Comparison of ENCODE assay signal across 15 cellular contexts in genomic region chr1:8845104-8846097, GRCh38. TPM values are rescaled to one million over a fixed set of nuclear protein-coding genes. Genes with fewer than 3 reads are reported as not detected.
A peak's percentile ranks its signal among the peaks of the same experiment; 100 is the strongest.
DNase-seq lines count a peak whose midpoint lies in the region; ATAC-seq and TF ChIP-seq lines count a peak whose summit lies in the region.
"Had no signal": no experiment of that assay in that cellular context is flagged by ENCODE, and none has a peak within 500 bp of the region (broad histone marks: within the 10 kb centered on the region; RNA-seq: fewer than 3 reads in every experiment).

No MANE protein-coding gene starts in this region.

- no peaks in the 10 kb centered on the region for H3K9me2 ChIP-seq in GM23338 (ENCODE audit: insufficient read depth)

- peak overlapping the region; percentile 4; the same call in 1 of the 2 replicates for H2AFZ ChIP-seq in GM23338

- H3K36me3 ChIP-seq in GM23338 (ENCODE audit: insufficient read depth) (no peaks in the 10 kb centered on the region), endodermal cell (ENCODE audit: control insufficient read depth, insufficient read depth, low read length) (no peaks in the 10 kb centered on the region), psoas muscle (ENCODE audit: insufficient read depth in 1 of 2, low read depth in 1 of 2) (no peaks in the 10 kb centered on the region), body of pancreas (replicated peaks in 1 of 2; ENCODE audit: insufficient read depth in 1 of 2, low read depth in 2 of 2) (no peaks in the 10 kb centered on the region)

- H4K20me1 ChIP-seq in GM23338 (replicated peaks; ENCODE audit: insufficient read depth): no peaks in the 10 kb centered on the region

- no peaks in the 10 kb centered on the region for H3F3A ChIP-seq in GM23338 (replicated peaks; ENCODE audit: low read depth)

- ATAC-seq in GM23338 (no peak), psoas muscle (no peak), body of pancreas (no peak)
- no peak for ATAC-seq in activated naive CD8-positive, alpha-beta T cell treated with anti-CD3 and anti-CD28 coated beads, Interleukin-2, amount 50 U/mL, for 24 hours
- no peak for ATAC-seq in natural killer cell treated with Interleukin-12 subunit alpha and Interleukin-12 subunit beta and Interleukin-15 and Interleukin-18, amount 100 ng/mL, for 72 hours
- ATAC-seq: PC-3 had no signal

- no peak for TF ChIP-seq POLR2A in body of pancreas (IDR thresholded peaks at IDR 0.05)

- H3K4me3 Mint-ChIP-seq in GM23338 (no peak overlapping the region), endodermal cell (no peak overlapping the region)
- no peak overlapping the region for H3K4me3 Mint-ChIP-seq in activated naive CD8-positive, alpha-beta T cell treated with anti-CD3 and anti-CD28 coated beads, Interleukin-2, amount 50 U/mL, for 24 hours
- H3K4me3 Mint-ChIP-seq in natural killer cell treated with Interleukin-12 subunit alpha and Interleukin-12 subunit beta and Interleukin-15 and Interleukin-18, amount 100 ng/mL, for 72 hours: no peak overlapping the region
- H3K4me3 Mint-ChIP-seq: CD14-positive monocyte had no signal

- H3K36me3 Mint-ChIP-seq in GM23338 (ENCODE audit: low read depth) (peaks cover 3% of the 10 kb centered on the region; the same call in 1 of the 3 replicates), endodermal cell (ENCODE audit: low read depth) (no peaks in the 10 kb centered on the region)
- H3K36me3 Mint-ChIP-seq in activated naive CD8-positive, alpha-beta T cell treated with anti-CD3 and anti-CD28 coated beads, Interleukin-2, amount 50 U/mL, for 24 hours (ENCODE audit: low read depth): no peaks in the 10 kb centered on the region
- H3K36me3 Mint-ChIP-seq in natural killer cell treated with Interleukin-12 subunit alpha and Interleukin-12 subunit beta and Interleukin-15 and Interleukin-18, amount 100 ng/mL, for 72 hours: no peaks in the 10 kb centered on the region

- no peaks in the 10 kb centered on the region for H3K4me1 ChIP-seq in GM23338 (ENCODE audit: insufficient read depth)
- H3K4me1 ChIP-seq in endodermal cell (ENCODE audit: control insufficient read depth, insufficient read depth, low read length): no peaks in the 10 kb centered on the region
- H3K4me1 ChIP-seq in psoas muscle: peaks cover 23% of the 10 kb centered on the region
- peaks cover 18% of the 10 kb centered on the region for H3K4me1 ChIP-seq in body of pancreas

- intact Hi-C loops in psoas muscle (cut with DNase I) (loop anchor here in 1 of 2 donors (5.0 kb wide), 2 partner anchors 118 to 283 kb away; no protein-coding TSS in a partner anchor), body of pancreas (cut with DNase I) (loop anchor here (10.0 kb wide), 1 partner anchor 111 kb away; no protein-coding TSS in a partner anchor)

- H3K4me1 Mint-ChIP-seq in GM23338 (peaks cover 4% of the 10 kb centered on the region; the same call in 2 of the 3 replicates), endodermal cell (no peaks in the 10 kb centered on the region)
- no peaks in the 10 kb centered on the region for H3K4me1 Mint-ChIP-seq in activated naive CD8-positive, alpha-beta T cell treated with anti-CD3 and anti-CD28 coated beads, Interleukin-2, amount 50 U/mL, for 24 hours
- H3K4me1 Mint-ChIP-seq in natural killer cell treated with Interleukin-12 subunit alpha and Interleukin-12 subunit beta and Interleukin-15 and Interleukin-18, amount 100 ng/mL, for 72 hours (ENCODE audit: low read depth in 2 of 2): no peaks in the 10 kb centered on the region

- WGBS in endodermal cell (ENCODE audit: insufficient coverage in 1 of 2, insufficient read length in 1 of 2), 2 experiments: 91 to 93% methylated on average over 19 to 21 of the region's 21 CpGs
- WGBS in psoas muscle, 3 donors: 84 to 89% (median 87%) methylated on average over 21 of the region's 21 CpGs
- WGBS in body of pancreas, 2 donors: 83 to 88% methylated on average over 20 to 21 of the region's 21 CpGs

- H3K4me3 ChIP-seq in GM23338 (no peak overlapping the region), endodermal cell (ENCODE audit: low read length) (no peak overlapping the region), psoas muscle (no peak overlapping the region), body of pancreas (no peak overlapping the region)

- TF ChIP-seq CTCF in GM23338 (conservative IDR thresholded peaks at IDR 0.05; ENCODE audit: low read depth in 2 of 2): 0 out of 4 replicates have a peak, but pooled peaks of 1 of the 2 experiments have one; percentile 17
- no peak for TF ChIP-seq CTCF in endodermal cell (conservative IDR thresholded peaks at IDR 0.05)
- TF ChIP-seq CTCF in psoas muscle (IDR thresholded peaks at IDR 0.05): no peak
- no peak for TF ChIP-seq CTCF in body of pancreas (IDR thresholded peaks at IDR 0.05)

- H3K79me2 ChIP-seq in GM23338 (replicated peaks; ENCODE audit: insufficient read depth): no peaks in the 10 kb centered on the region

- H3K9me3 ChIP-seq in endodermal cell (ENCODE audit: control insufficient read depth, low read length) (peaks cover 7% of the 10 kb centered on the region), psoas muscle (no peaks in the 10 kb centered on the region), body of pancreas (no peaks in the 10 kb centered on the region)

- H3K27ac Mint-ChIP-seq in GM23338: no peak overlapping the region
- no peak overlapping the region for H3K27ac Mint-ChIP-seq in endodermal cell
- H3K27ac Mint-ChIP-seq in activated naive CD8-positive, alpha-beta T cell treated with anti-CD3 and anti-CD28 coated beads, Interleukin-2, amount 50 U/mL, for 24 hours: no peak overlapping the region
- H3K27ac Mint-ChIP-seq in natural killer cell treated with Interleukin-12 subunit alpha and Interleukin-12 subunit beta and Interleukin-15 and Interleukin-18, amount 100 ng/mL, for 72 hours: no peak overlapping the region
- H3K27ac Mint-ChIP-seq: CD14-positive monocyte had no signal

- H3K27me3 Mint-ChIP-seq in GM23338 (ENCODE audit: insufficient read depth, low read depth, poor library complexity) (peaks cover 15% of the 10 kb centered on the region), endodermal cell (ENCODE audit: insufficient read depth) (peaks cover 11% of the 10 kb centered on the region)
- no peaks in the 10 kb centered on the region for H3K27me3 Mint-ChIP-seq in activated naive CD8-positive, alpha-beta T cell treated with anti-CD3 and anti-CD28 coated beads, Interleukin-2, amount 50 U/mL, for 24 hours
- no peaks in the 10 kb centered on the region for H3K27me3 Mint-ChIP-seq in natural killer cell treated with Interleukin-12 subunit alpha and Interleukin-12 subunit beta and Interleukin-15 and Interleukin-18, amount 100 ng/mL, for 72 hours

- H3K9me3 Mint-ChIP-seq in GM23338 (peaks cover 3% of the 10 kb centered on the region; the same call in 1 of the 3 replicates), endodermal cell (peaks cover 14% of the 10 kb centered on the region)
- H3K9me3 Mint-ChIP-seq in activated naive CD8-positive, alpha-beta T cell treated with anti-CD3 and anti-CD28 coated beads, Interleukin-2, amount 50 U/mL, for 24 hours: peaks cover 2% of the 10 kb centered on the region
- no peaks in the 10 kb centered on the region for H3K9me3 Mint-ChIP-seq in natural killer cell treated with Interleukin-12 subunit alpha and Interleukin-12 subunit beta and Interleukin-15 and Interleukin-18, amount 100 ng/mL, for 72 hours

- H3K27ac ChIP-seq in GM23338 (ENCODE audit: low read depth) (no peak overlapping the region), endodermal cell (ENCODE audit: low read depth, low read length) (no peak overlapping the region), psoas muscle (peak overlapping the region; percentile 66), body of pancreas (no peak overlapping the region)
- H3K27ac ChIP-seq: RWPE1 had no signal

- no peaks in the 10 kb centered on the region for H3K27me3 ChIP-seq in GM23338 (ENCODE audit: insufficient read depth)
- no peaks in the 10 kb centered on the region for H3K27me3 ChIP-seq in endodermal cell (ENCODE audit: control insufficient read depth, insufficient read depth, low read length, poor library complexity, severe bottlenecking)
- no peaks in the 10 kb centered on the region for H3K27me3 ChIP-seq in psoas muscle (ENCODE audit: insufficient read depth in 3 of 3, low read length in 2 of 3)
- no peaks in the 10 kb centered on the region for H3K27me3 ChIP-seq in body of pancreas

- no peak overlapping the region for H3K9ac ChIP-seq in endodermal cell (ENCODE audit: extremely low read depth, low read length, poor library complexity, severe bottlenecking)

- H3K4me2 ChIP-seq in GM23338: no peak overlapping the region

- DNase-seq in GM23338 (ENCODE audit: low spot score) (peak; percentile 30), NCI-H69 (lab: John Stamatoyannopoulos, UW) (peak; percentile 11), endodermal cell (peak; percentile 37), psoas muscle (no peak), NCI-H526 (lab: John Stamatoyannopoulos, UW) (no peak), body of pancreas (no peak)
- DNase-seq in activated naive CD8-positive, alpha-beta T cell treated with anti-CD3 and anti-CD28 coated beads, Interleukin-2, amount 50 U/mL, for 24 hours: no peak
- no peak for DNase-seq in natural killer cell treated with Interleukin-12 subunit alpha and Interleukin-12 subunit beta and Interleukin-15 and Interleukin-18, amount 100 ng/mL, for 72 hours (ENCODE audit: low spot score)
- DNase-seq: ACHN, HCEC 1CT, NCI-H1105 treated with DMSO at 0.1 percent for 48 hours, NCI-H2081 treated with DMSO at 0.1 percent for 48 hours, PC-3 had no signal

TF ChIP-seq in GM23338, 12 proteins besides CTCF, POLR2A, EP300 and RAD21 (continues in another document):
- no peak for TF ChIP-seq CREB1 (CRISPR knock-in tag; IDR thresholded peaks at IDR 0.05; ENCODE audit: low read depth)
- TF ChIP-seq EZH2 (IDR thresholded peaks at IDR 0.05; ENCODE audit: low read depth, unreplicated experiment): no peak

RNA-seq across cellular contexts. Expression of gene RERE, which starts 28.0 kb away (rescaled TPM):
- total RNA-seq in GM23338 (2014; rRNA removed; shearing (Covaris generic)): 157 and 170 TPM in 2 replicates
- polyA plus RNA-seq in GM23338 (2016; fragmentation: Nextera tagmentation; extraction: Ambion mirVana) (148 and 166 TPM in 2 replicates), psoas muscle (100 to 1,000 TPM in 1 of 3 donors, 10 to 100 TPM in 2; 38.8 to 130 (median 49.8) TPM)
- total RNA-seq in endodermal cell (100 to 1,000 TPM; 159 to 179 TPM), psoas muscle (100 to 1,000 TPM in 2 of 4 donors, 10 to 100 TPM in 2; 56.7 to 308 (median 165) TPM), body of pancreas (100 to 1,000 TPM in 1 of 2 donors, 10 to 100 TPM in 1; 74.5 to 128 TPM)
- polyA plus RNA-seq in endodermal cell (2013, experiment 1 of 2): 120 TPM
- polyA plus RNA-seq in endodermal cell (2013, experiment 2 of 2): 97.7 TPM
- total RNA-seq in natural killer cell treated with Interleukin-12 subunit alpha and Interleukin-12 subunit beta and Interleukin-15 and Interleukin-18, amount 100 ng/mL, for 72 hours: 10 to 100 TPM; 38.2 to 72.4 TPM

RNA-seq across cellular contexts. Expression of gene ENO1, which starts 33.1 kb away (rescaled TPM):
- total RNA-seq in GM23338 (2014; rRNA removed; shearing (Covaris generic)): 1,517 and 1,831 TPM in 2 replicates
- polyA plus RNA-seq in GM23338 (2016; fragmentation: Nextera tagmentation; extraction: Ambion mirVana): 882 and 910 TPM in 2 replicates
- 1,000 to 10,000 TPM; 1,263 to 1,351 TPM for total RNA-seq in endodermal cell
- 1,848 TPM for polyA plus RNA-seq in endodermal cell (2013, experiment 1 of 2)
- polyA plus RNA-seq in endodermal cell (2013, experiment 2 of 2): 1,827 TPM
- total RNA-seq in psoas muscle: 100 to 1,000 TPM; 110 to 364 (median 217) TPM
- 100 to 1,000 TPM in 2 of 3 donors, 10 to 100 TPM in 1; 83.8 to 489 (median 190) TPM for polyA plus RNA-seq in psoas muscle
- total RNA-seq in natural killer cell treated with Interleukin-12 subunit alpha and Interleukin-12 subunit beta and Interleukin-15 and Interleukin-18, amount 100 ng/mL, for 72 hours: 1,000 to 10,000 TPM; 2,254 to 2,801 TPM
- 100 to 1,000 TPM; 145 to 157 TPM for total RNA-seq in body of pancreas

Comparison
In these comparisons a context has a peak if more than half of its experiments do, and no peak if none do; other contexts are left out.
1. DNase-seq: peak in GM23338 (single experiment), NCI-H69 (single experiment) and endodermal cell (single experiment); none in psoas muscle (0 of 2), NCI-H526 (0 of 2), activated naive CD8-positive, alpha-beta T cell treated with anti-CD3 and anti-CD28 coated beads, Interleukin-2, amount 50 U/mL, for 24 hours (single experiment), natural killer cell treated with Interleukin-12 subunit alpha and Interleukin-12 subunit beta and Interleukin-15 and Interleukin-18, amount 100 ng/mL, for 72 hours (single experiment) and body of pancreas (0 of 4).